14 cellular contexts compared by ENCODE assay signal in genomic region chr16:51408357-51408756, GRCh38.
DNase-seq lines count a peak whose midpoint lies in the region; ATAC-seq, FAIRE-seq and TF ChIP-seq lines count a peak whose summit lies in the region.
"Had no signal": no experiment of that assay in that cellular context is flagged by ENCODE, and none has a peak within 500 bp of the region (broad histone marks: within the 10 kb centered on the region; RNA-seq: fewer than 3 reads in every experiment).

No MANE protein-coding gene starts in this region.

- no peaks in the 10 kb centered on the region for H3K9me3 ChIP-seq in kidney (ENCODE audit: control insufficient read depth in 1 of 2, low read length in 2 of 2)
- H3K9me3 ChIP-seq in H9 (ENCODE audit: control insufficient read depth, low read depth, low read length), result no peaks in the 10 kb centered on the region
- H3K9me3 ChIP-seq in A673 (ENCODE audit: low read depth, low read length, poor library complexity, severe bottlenecking), result no peaks in the 10 kb centered on the region

- H3K18ac ChIP-seq in H9 (ENCODE audit: insufficient read length, low read depth, low read length), result no peak overlapping the region

- H3K27me3 Mint-ChIP-seq in HFFc6 (ENCODE audit: insufficient read depth) (peaks cover 6% of the 10 kb centered on the region), H9 (ENCODE audit: low read depth) (peaks cover 4% of the 10 kb centered on the region; the same call in 1 of the 2 replicates), natural killer cell (ENCODE audit: low read depth in 2 of 2) (no peaks in the 10 kb centered on the region)
- H3K27me3 Mint-ChIP-seq: activated CD4-positive, alpha-beta T cell treated with anti-CD3 and anti-CD28 coated beads, Interleukin-2, amount 10 ng/mL, durations not matched to agents 7 days and 5 days; natural killer cell treated with Interleukin-12 subunit alpha and Interleukin-12 subunit beta and Interleukin-15 and Interleukin-18, amount 100 ng/mL, for 72 hours had no signal

- H2BK120ac ChIP-seq in H9 (ENCODE audit: low read depth, low read length, poor library complexity, severe bottlenecking), result no peak overlapping the region

- H3K79me2 ChIP-seq in H9 (ENCODE audit: insufficient read depth, low read length), result no peaks in the 10 kb centered on the region

- no peaks in the 10 kb centered on the region for H3K9me3 Mint-ChIP-seq in HFFc6
- no peaks in the 10 kb centered on the region for H3K9me3 Mint-ChIP-seq in H9
- peaks cover 2 to 11% of the 10 kb centered on the region in 2 donors for H3K9me3 Mint-ChIP-seq in natural killer cell
- H3K9me3 Mint-ChIP-seq: activated CD4-positive, alpha-beta T cell treated with anti-CD3 and anti-CD28 coated beads, Interleukin-2, amount 10 ng/mL, durations not matched to agents 7 days and 5 days had no signal

- H2BK20ac ChIP-seq in H9 (ENCODE audit: low read depth, low read length, poor library complexity, severe bottlenecking), result no peak overlapping the region

- peaks cover 25 to 29% of the 10 kb centered on the region in 2 donors for H3K4me1 ChIP-seq in kidney (ENCODE audit: control insufficient read depth in 1 of 2, insufficient read depth in 1 of 2, low read depth in 1 of 2, low read length in 2 of 2)
- no peaks in the 10 kb centered on the region for H3K4me1 ChIP-seq in H9 (ENCODE audit: insufficient read depth, low read length)
- H3K4me1 ChIP-seq in A673 (ENCODE audit: insufficient read depth, low read length, poor library complexity, severe bottlenecking), result no peaks in the 10 kb centered on the region

- no peak overlapping the region for H3K9ac ChIP-seq in kidney (ENCODE audit: low read length in 2 of 2)
- H3K9ac ChIP-seq in H9 (ENCODE audit: extremely low read depth, insufficient read length, low read length), result no peak overlapping the region

- POLR2A ChIA-PET in A673 (lab: Charles Lee; ENCODE audit: low non-redundant PET), result no interaction called here

- H3K36me3 Mint-ChIP-seq in HFFc6 (ENCODE audit: low read depth) (no peaks in the 10 kb centered on the region), H9 (ENCODE audit: insufficient read depth in 1 of 3, low read depth in 3 of 3) (no peaks in the 10 kb centered on the region), natural killer cell (no peaks in the 10 kb centered on the region)
- H3K36me3 Mint-ChIP-seq: natural killer cell treated with Interleukin-12 subunit alpha and Interleukin-12 subunit beta and Interleukin-15 and Interleukin-18, amount 100 ng/mL, for 72 hours had no signal

- intact Hi-C loops in kidney (cut with DNase I) (no loop called here), natural killer cell (cut with micrococcal nuclease) (no loop called here), A673 (cut with micrococcal nuclease; ENCODE audit: unreplicated experiment) (no loop called here)

- WGBS in H9 (ENCODE audit: extremely low coverage, insufficient read length, low lambda C conversion rate), result no CpG with 5 or more reads among the region's 4 CpGs

- H4K20me1 ChIP-seq in H9 (ENCODE audit: control insufficient read depth, insufficient read depth, insufficient read length), result no peaks in the 10 kb centered on the region

- H3K23me2 ChIP-seq in H9 (ENCODE audit: insufficient read length, low read depth, low read length, poor library complexity, severe bottlenecking), result no peaks in the 10 kb centered on the region

- CTCF ChIA-PET in A673 (lab: Charles Lee), result no interaction called here

- H3K4me2 ChIP-seq in H9 (ENCODE audit: insufficient read depth, insufficient read length, low read length), result no peak overlapping the region

- H3T11ph ChIP-seq in H9 (ENCODE audit: low read length), result no peak overlapping the region

- no peak overlapping the region for H3K4me3 ChIP-seq in astrocyte of the spinal cord (ENCODE audit: low read depth, low read length)
- H3K4me3 ChIP-seq in kidney (ENCODE audit: low read length in 2 of 2), result no peak overlapping the region
- no peak overlapping the region for H3K4me3 ChIP-seq in A673 (ENCODE audit: low read depth, low read length, poor library complexity, severe bottlenecking)
- H3K4me3 ChIP-seq: cardiac muscle cell, skin epidermis had no signal

- TF ChIP-seq CTCF in HFFc6 (IDR thresholded peaks at IDR 0.05), result no peak
- no peak for TF ChIP-seq CTCF in astrocyte of the spinal cord (IDR thresholded peaks at IDR 0.05; ENCODE audit: low read depth, low read length)
- TF ChIP-seq CTCF in kidney (IDR thresholded peaks at IDR 0.05; ENCODE audit: borderline replicate concordance, extremely low read depth, insufficient read depth), result no peak
- no peak for TF ChIP-seq CTCF in H9 (conservative IDR thresholded peaks at IDR 0.05)
- no peak for TF ChIP-seq CTCF in natural killer cell (IDR thresholded peaks at IDR 0.05)
- no peak for TF ChIP-seq CTCF in A673 (conservative IDR thresholded peaks at IDR 0.05; ENCODE audit: low read depth, low read length)

- no peak overlapping the region for H3K14ac ChIP-seq in H9 (ENCODE audit: insufficient read depth, low read length)

- no peak overlapping the region for H4K5ac ChIP-seq in H9 (ENCODE audit: insufficient read length, low read depth, low read length)

- H4K91ac ChIP-seq in H9 (ENCODE audit: insufficient read length, low read depth, low read length), result no peak overlapping the region

- H3K36me3 ChIP-seq in kidney (ENCODE audit: control insufficient read depth in 1 of 2, insufficient read depth in 2 of 2, low read length in 2 of 2) (no peaks in the 10 kb centered on the region), A673 (ENCODE audit: insufficient read depth, low read length, poor library complexity, severe bottlenecking) (no peaks in the 10 kb centered on the region)
- H3K36me3 ChIP-seq: cardiac muscle cell had no signal

- FAIRE-seq in kidney (lab: Jason Lieb, UNC), result peak; percentile 98

- H3K27me3 ChIP-seq in H9 (ENCODE audit: insufficient read depth, low read length) (no peaks in the 10 kb centered on the region), A673 (replicated peaks; ENCODE audit: insufficient read depth, low read depth, low read length, poor library complexity) (no peaks in the 10 kb centered on the region)
- H3K27me3 ChIP-seq: cardiac muscle cell had no signal

- BruUV-seq in A673 (replicated peaks; lab: Mats Ljungman, UMichigan), result no TSS peak

- H3K4me1 Mint-ChIP-seq in HFFc6 (ENCODE audit: low read depth) (peaks cover 39% of the 10 kb centered on the region), H9 (peaks cover 22 to 32% of the 10 kb centered on the region in 2 experiments), natural killer cell (no peaks in the 10 kb centered on the region)
- H3K4me1 Mint-ChIP-seq: activated CD4-positive, alpha-beta T cell treated with anti-CD3 and anti-CD28 coated beads, Interleukin-2, amount 10 ng/mL, durations not matched to agents 7 days and 5 days had no signal

- no peak overlapping the region for H4K8ac ChIP-seq in H9 (replicated peaks; ENCODE audit: insufficient read length, low read depth, low read length)

- ATAC-seq in natural killer cell, result no peak
- ATAC-seq: natural killer cell treated with Interleukin-12 subunit alpha and Interleukin-12 subunit beta and Interleukin-15 and Interleukin-18, amount 100 ng/mL, for 72 hours had no signal

- H2AFZ ChIP-seq in H9 (ENCODE audit: low read length), result no peak overlapping the region

- in situ Hi-C loops in astrocyte of the spinal cord (cut with HindIII; ENCODE audit: low sequenced_read_pairs), result no loop called here

- H3K56ac ChIP-seq in H9 (ENCODE audit: insufficient read length, low read depth, low read length), result no peak overlapping the region

- no peak overlapping the region for H3K4ac ChIP-seq in H9 (ENCODE audit: low read depth, low read length)

- H3K4me3 Mint-ChIP-seq in HFFc6 (peak overlapping the region; percentile 4; the same call in 1 of the 2 replicates), H9 (no peak overlapping the region), natural killer cell (no peak overlapping the region)
- H3K4me3 Mint-ChIP-seq: activated CD4-positive, alpha-beta T cell treated with anti-CD3 and anti-CD28 coated beads, Interleukin-2, amount 10 ng/mL, durations not matched to agents 7 days and 5 days; natural killer cell treated with Interleukin-12 subunit alpha and Interleukin-12 subunit beta and Interleukin-15 and Interleukin-18, amount 100 ng/mL, for 72 hours had no signal

- peak overlapping the region; percentile 35; the same call in 1 of the 2 replicates for H3K27ac Mint-ChIP-seq in HFFc6
- peak overlapping the region in 1 of 3 experiments; percentile 53; a peak in 1 of 7 replicates for H3K27ac Mint-ChIP-seq in H9
- H3K27ac Mint-ChIP-seq in natural killer cell, result no peak overlapping the region
- H3K27ac Mint-ChIP-seq: activated CD4-positive, alpha-beta T cell treated with anti-CD3 and anti-CD28 coated beads, Interleukin-2, amount 10 ng/mL, durations not matched to agents 7 days and 5 days; natural killer cell treated with Interleukin-12 subunit alpha and Interleukin-12 subunit beta and Interleukin-15 and Interleukin-18, amount 100 ng/mL, for 72 hours had no signal

- H2BK12ac ChIP-seq in H9 (ENCODE audit: insufficient read length, low read depth, low read length), result no peak overlapping the region

- peak; percentile 52 for DNase-seq in A172 (ENCODE audit: low spot score)
- peak; percentile 48 for DNase-seq in HFFc6
- peak; percentile 49 for DNase-seq in astrocyte of the spinal cord (ENCODE audit: low read depth, low spot score)
- no peak for DNase-seq in kidney
- no peak for DNase-seq in H9
- DNase-seq in RPMI8226, result no peak
- DNase-seq in natural killer cell, result no peak
- no peak for DNase-seq in A673 (ENCODE audit: low spot score)
- DNase-seq: activated CD4-positive, alpha-beta T cell treated with anti-CD3 and anti-CD28 coated beads, Interleukin-2, amount 10 ng/mL, durations not matched to agents 7 days and 5 days; activated effector memory CD4-positive, alpha-beta T cell treated with Interleukin-2 at 50 U/mL for 16 hours; DMS53 had no signal

- peak overlapping the region; percentile 56 to 82 for H3K27ac ChIP-seq in kidney (ENCODE audit: low read depth in 2 of 2, low read length in 2 of 2)
- no peak overlapping the region for H3K27ac ChIP-seq in H9 (ENCODE audit: insufficient read length, low read depth, low read length)
- H3K27ac ChIP-seq in A673 (ENCODE audit: low read depth, low read length, poor library complexity, severe bottlenecking), result no peak overlapping the region
- H3K27ac ChIP-seq: cardiac muscle cell, skin epidermis had no signal

- H3K23ac ChIP-seq in H9 (ENCODE audit: insufficient read length, low read depth, low read length), result no peak overlapping the region

- H2AK5ac ChIP-seq in H9 (ENCODE audit: insufficient read length, low read length), result no peak overlapping the region

- no peaks in the 10 kb centered on the region for H3K79me1 ChIP-seq in H9 (ENCODE audit: insufficient read depth, low read depth, low read length, poor library complexity, severe bottlenecking)

- no peak overlapping the region for H2BK15ac ChIP-seq in H9 (ENCODE audit: low read depth, low read length)

- no peak overlapping the region for H2BK5ac ChIP-seq in H9 (ENCODE audit: insufficient read length, low read length)

Comparison
In these comparisons a context has a peak if more than half of its experiments do, and no peak if none do; other contexts are left out.
1. DNase-seq: peak in A172 (single experiment), HFFc6 (single experiment) and astrocyte of the spinal cord (single experiment); none in kidney (single experiment), H9 (single experiment), RPMI8226 (single experiment), natural killer cell (single experiment) and A673 (single experiment).
2. H3K27ac ChIP-seq: peak in kidney (2 of 2); none in H9 (single experiment) and A673 (single experiment).